Comparison of ENCODE assay signal across 20 cellular contexts in the genomic region with DNA sequence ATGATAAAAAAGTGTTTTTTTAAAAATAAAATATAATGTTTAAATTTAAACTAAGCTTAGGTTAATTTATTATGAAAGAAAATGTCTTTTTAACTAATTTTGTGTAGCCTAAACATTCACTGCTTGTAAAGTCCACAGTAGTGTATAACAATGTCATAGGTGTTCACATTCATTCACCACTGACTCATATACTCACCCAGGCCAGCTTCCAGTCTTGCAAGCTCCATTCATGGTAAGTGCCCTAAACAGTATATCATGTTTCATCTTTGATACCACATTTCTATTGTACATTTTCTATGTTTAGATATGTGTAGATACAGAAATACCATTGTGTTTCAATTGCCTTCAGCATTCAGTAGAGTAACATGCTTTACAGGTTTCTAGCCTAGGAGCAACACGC.
DNase-seq lines count a peak whose midpoint lies in the region; ATAC-seq, FAIRE-seq and TF ChIP-seq lines count a peak whose summit lies in the region.
"Had no signal": no experiment of that assay in that cellular context is flagged by ENCODE, and none has a peak within 500 bp of the region (broad histone marks: within the 10 kb centered on the region; RNA-seq: fewer than 3 reads in every experiment).

No MANE protein-coding gene starts in this region.

- no peaks in the 10 kb centered on the region for H3K4me1 Mint-ChIP-seq in MCF 10A (ENCODE audit: insufficient read depth, unreplicated experiment)
- H3K4me1 Mint-ChIP-seq in natural killer cell: no peaks in the 10 kb centered on the region
- H3K4me1 Mint-ChIP-seq: H9 had no signal

- CTCF ChIA-PET in MCF 10A (lab: Yijun Ruan, JAX): interaction anchor here (0.7 kb wide), 1 partner anchor 1375 kb away, joined by 3 read pairs; no protein-coding TSS in a partner anchor
- CTCF ChIA-PET in mammary epithelial cell (lab: Charles Lee; ENCODE audit: low non-redundant PET): no interaction called here
- CTCF ChIA-PET in PC-3 (lab: Charles Lee): no interaction called here

- no peak overlapping the region for H3K4me3 Mint-ChIP-seq in MCF 10A (ENCODE audit: unreplicated experiment)
- no peak overlapping the region for H3K4me3 Mint-ChIP-seq in natural killer cell
- H3K4me3 Mint-ChIP-seq: CD4-positive, alpha-beta T cell; H9 had no signal

- H3K27ac ChIP-seq in mammary epithelial cell (ENCODE audit: insufficient read depth, low read depth, low read length) (no peak overlapping the region), PC-3 (ENCODE audit: low read length) (no peak overlapping the region)
- H3K27ac ChIP-seq: BLaER1 treated with 17β-estradiol and CSF1 and Interleukin-3, amounts not matched to agents 10 nM and 100 nM had no signal

- H3K36me3 Mint-ChIP-seq in MCF 10A (ENCODE audit: insufficient read depth, unreplicated experiment) (no peaks in the 10 kb centered on the region), natural killer cell (peaks cover 19% of the 10 kb centered on the region)

- H3K27ac Mint-ChIP-seq in MCF 10A (ENCODE audit: low read depth, unreplicated experiment) (no peak overlapping the region), natural killer cell (no peak overlapping the region)
- H3K27ac Mint-ChIP-seq: CD4-positive, alpha-beta T cell; H9 had no signal

- H3K9me2 ChIP-seq in PC-3 (replicated peaks; ENCODE audit: low read length): no peaks in the 10 kb centered on the region

- POLR2A ChIA-PET in MCF 10A (lab: Yijun Ruan, JAX) (no interaction called here), PC-3 (lab: Charles Lee; ENCODE audit: unreplicated experiment) (interaction anchor here (0.5 to 0.7 kb wide), 2 partner anchors 34 to 96 kb away, joined by 3 to 7 read pairs; no protein-coding TSS in a partner anchor)

- FAIRE-seq in urothelium cell line (lab: Jason Lieb, UNC): peak; percentile 17
- FAIRE-seq: GM12892, HepG2 had no signal

- H3F3A ChIP-seq in PC-3 (ENCODE audit: low read length, unreplicated experiment): no peaks in the 10 kb centered on the region

- H3K4me3 ChIP-seq in mammary epithelial cell (replicated peaks in 1 of 3; ENCODE audit: insufficient read depth in 1 of 3, low read depth in 2 of 3, low read length in 3 of 3) (no peak overlapping the region), PC-3 (ENCODE audit: low read length) (no peak overlapping the region), epithelial cell of esophagus (ENCODE audit: low read length) (no peak overlapping the region)
- H3K4me3 ChIP-seq: BLaER1 treated with 17β-estradiol and CSF1 and Interleukin-3, amounts not matched to agents 10 nM and 100 nM had no signal

- TF ChIP-seq CTCF in MCF 10A (IDR thresholded peaks at IDR 0.05; ENCODE audit: unreplicated experiment) (no peak), mammary epithelial cell (conservative IDR thresholded peaks at IDR 0.05 in 1 of 2, IDR thresholded peaks at IDR 0.05 in 1 of 2; ENCODE audit: extremely low read depth in 1 of 2, insufficient read depth in 1 of 2, low read depth in 1 of 2, low read length in 2 of 2) (no peak), PC-3 (conservative IDR thresholded peaks at IDR 0.05; ENCODE audit: low read depth, low read length) (no peak), epithelial cell of esophagus (IDR thresholded peaks at IDR 0.05; ENCODE audit: insufficient read depth, low read depth, low read length, missing control alignments) (no peak), natural killer cell (IDR thresholded peaks at IDR 0.05) (no peak)

- H3K4me1 ChIP-seq in mammary epithelial cell (ENCODE audit: insufficient read depth, low read length) (no peaks in the 10 kb centered on the region), PC-3 (ENCODE audit: insufficient read depth, low read length) (no peaks in the 10 kb centered on the region)
- H3K4me1 ChIP-seq: BLaER1 treated with 17β-estradiol and CSF1 and Interleukin-3, amounts not matched to agents 10 nM and 100 nM had no signal

- H3K9ac ChIP-seq in mammary epithelial cell (ENCODE audit: insufficient read depth, low read length): no peak overlapping the region
- no peak overlapping the region for H3K9ac ChIP-seq in PC-3 (ENCODE audit: low read length)
- H3K9ac ChIP-seq: BLaER1 treated with 17β-estradiol and CSF1 and Interleukin-3, amounts not matched to agents 10 nM and 100 nM had no signal

- no TSS peak for BruUV-seq in MCF 10A (replicated peaks; lab: Mats Ljungman, UMichigan)
- no TSS peak for BruUV-seq in mammary epithelial cell (replicated peaks; lab: Mats Ljungman, UMichigan)
- BruUV-seq in PC-3 (replicated peaks; lab: Mats Ljungman, UMichigan): no TSS peak

- dilution Hi-C loops in mammary epithelial cell (cut with HindIII; ENCODE audit: low sequenced_read_pairs): no loop called here

- H3K79me2 ChIP-seq in mammary epithelial cell (ENCODE audit: insufficient read depth, low read length) (no peaks in the 10 kb centered on the region), PC-3 (ENCODE audit: low read length) (no peaks in the 10 kb centered on the region)

- WGBS in mammary epithelial cell (ENCODE audit: low coverage, missing lambda C conversion rate): 27% methylated on average over 1 of the region's 1 CpG

- DNase-seq in MCF 10A (ENCODE audit: unreplicated experiment): peak; percentile 6
- DNase-seq in mammary epithelial cell: no peak
- DNase-seq in PC-3: peak; percentile 78
- DNase-seq in epithelial cell of esophagus (ENCODE audit: low read depth): peak; percentile 40
- DNase-seq in urothelium cell line (ENCODE audit: low spot score): no peak
- DNase-seq in KG1 (lab: John Stamatoyannopoulos, UW): no peak
- no peak for DNase-seq in NCI-H1048 (lab: John Stamatoyannopoulos, UW)
- DNase-seq in natural killer cell: no peak
- DNase-seq: ACHN; Calu3; CD4-positive, alpha-beta T cell; DMS 273 treated with DMSO at 0.1 percent for 48 hours; DMS79 treated with DMSO at 0.1 percent for 48 hours; EL; GDM1; GOT3; H9 had no signal

- H3K9me3 ChIP-seq in mammary epithelial cell (replicated peaks; ENCODE audit: insufficient read depth, low read length) (peaks cover 3% of the 10 kb centered on the region), PC-3 (ENCODE audit: low read length) (no peaks in the 10 kb centered on the region; the same call in 1 of the 2 replicates)

- H3K27me3 Mint-ChIP-seq in MCF 10A (ENCODE audit: insufficient read depth, unreplicated experiment) (no peaks in the 10 kb centered on the region), natural killer cell (ENCODE audit: low read depth in 2 of 2) (no peaks in the 10 kb centered on the region)
- H3K27me3 Mint-ChIP-seq: CD4-positive, alpha-beta T cell had no signal

- H4K20me1 ChIP-seq in mammary epithelial cell (ENCODE audit: insufficient read depth, low read length): no peaks in the 10 kb centered on the region
- H4K20me1 ChIP-seq in PC-3 (ENCODE audit: low read length): no peaks in the 10 kb centered on the region
- H4K20me1 ChIP-seq: BLaER1 treated with 17β-estradiol and CSF1 and Interleukin-3, amounts not matched to agents 10 nM and 100 nM had no signal

- no peaks in the 10 kb centered on the region for H3K27me3 ChIP-seq in mammary epithelial cell (ENCODE audit: insufficient read depth, low read length)
- no peaks in the 10 kb centered on the region for H3K27me3 ChIP-seq in PC-3 (ENCODE audit: low read length)
- H3K27me3 ChIP-seq: BLaER1 treated with 17β-estradiol and CSF1 and Interleukin-3, amounts not matched to agents 10 nM and 100 nM had no signal

- H3K9me3 Mint-ChIP-seq in MCF 10A (ENCODE audit: unreplicated experiment) (peaks cover 18% of the 10 kb centered on the region), natural killer cell (peaks cover 24 to 32% of the 10 kb centered on the region in 2 donors)

- no peaks in the 10 kb centered on the region for H3K36me3 ChIP-seq in mammary epithelial cell (ENCODE audit: insufficient read depth, low read length)
- H3K36me3 ChIP-seq in PC-3 (ENCODE audit: low read depth, low read length): 0 out of 2 replicates have a peak, but pooled peaks cover 4% of the 10 kb centered on the region
- H3K36me3 ChIP-seq: BLaER1 treated with 17β-estradiol and CSF1 and Interleukin-3, amounts not matched to agents 10 nM and 100 nM had no signal

- ATAC-seq in PC-3 (peak; percentile 98), natural killer cell (no peak)
- ATAC-seq: HepG2 had no signal

- intact Hi-C loops in MCF 10A (cut with micrococcal nuclease): no loop called here
- intact Hi-C loops in mammary epithelial cell (cut with micrococcal nuclease): no loop called here
- intact Hi-C loops in PC-3 (cut with micrococcal nuclease): no loop called here
- intact Hi-C loops in natural killer cell (cut with micrococcal nuclease): no loop called here

- in situ Hi-C loops in mammary epithelial cell (cut with MboI; ENCODE audit: low sequenced_read_pairs in 2 of 2): no loop called here

- H2AFZ ChIP-seq in mammary epithelial cell (ENCODE audit: low read depth, low read length): no peak overlapping the region
- no peak overlapping the region for H2AFZ ChIP-seq in PC-3 (ENCODE audit: low read length)

- H3K4me2 ChIP-seq in mammary epithelial cell (ENCODE audit: insufficient read depth, low read depth, low read length) (no peak overlapping the region), PC-3 (ENCODE audit: low read length) (no peak overlapping the region)
- H3K4me2 ChIP-seq: BLaER1 treated with 17β-estradiol and CSF1 and Interleukin-3, amounts not matched to agents 10 nM and 100 nM had no signal

Comparison
In these comparisons a context has a peak if more than half of its experiments do, and no peak if none do; other contexts are left out.
1. DNase-seq: peak in MCF 10A (single experiment), PC-3 (single experiment) and epithelial cell of esophagus (single experiment); none in mammary epithelial cell (single experiment), urothelium cell line (single experiment), KG1 (single experiment), NCI-H1048 (single experiment) and natural killer cell (single experiment).